In the genomic region with DNA sequence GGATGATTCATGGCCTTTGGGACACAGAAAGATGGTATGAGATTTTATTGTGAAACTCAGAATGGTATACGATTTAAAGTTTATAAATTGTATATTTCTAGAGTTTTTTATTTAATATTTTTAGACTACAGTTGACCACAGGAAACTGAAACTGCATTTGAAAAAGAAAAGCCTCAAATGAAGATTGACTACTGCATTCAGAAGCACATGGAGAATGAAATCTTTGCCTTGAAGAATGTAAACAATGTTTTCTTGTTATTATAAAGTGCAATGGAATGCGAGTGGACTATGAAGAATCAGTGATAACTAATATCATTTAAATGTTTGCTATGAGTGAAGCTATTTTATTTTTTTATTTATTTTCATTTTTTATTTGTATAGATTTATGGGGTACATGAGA, we compare ENCODE assay signal across 27 cellular contexts.
"Had no signal": no experiment of that assay in that cellular context is flagged by ENCODE, and none has a peak within 500 bp of the region (broad histone marks: within the 10 kb centered on the region; RNA-seq: fewer than 3 reads in every experiment).

No MANE protein-coding gene starts in this region.

- H3K4me3 ChIP-seq: SK-N-MC had no signal

- H3K27ac ChIP-seq: SK-N-MC had no signal

- DNase-seq: activated B cell treated with CpG ODN at 0.5 μM for 24 hours; activated CD4-positive, alpha-beta T cell treated with anti-CD3 and anti-CD28 coated beads for 1 hour; activated CD4-positive, alpha-beta T cell treated with anti-CD3 and anti-CD28 coated beads, Interleukin-2, amount 10 ng/mL, durations not matched to agents 24 days and 14 days; activated CD4-positive, alpha-beta T cell treated with anti-CD3 and anti-CD28 coated beads, Interleukin-2, amount 50 U/mL, for 48 hours; activated CD8-positive, alpha-beta memory T cell treated with anti-CD3 and anti-CD28 coated beads, Interleukin-2, amount 10 ng/mL, durations not matched to agents 7 days and 5 days; activated effector memory CD4-positive, alpha-beta T cell treated with Interleukin-2 at 50 U/mL for 16 hours; activated naive CD4-positive, alpha-beta T cell; activated naive CD8-positive, alpha-beta T cell treated with anti-CD3 and anti-CD28 coated beads, Interleukin-2, amount 50 U/mL, for 24 hours; activated T-cell treated with anti-CD3 and anti-CD28 coated beads, Interleukin-2, amount 50 U/mL, for 24 hours; central memory CD4-positive, alpha-beta T cell; MM.1S; NCI-H1105 treated with DMSO at 0.1 percent for 48 hours; NCI-H146; NCI-H187 treated with DMSO at 0.1 percent for 48 hours; NCI-H2081 treated with DMSO at 0.1 percent for 48 hours; NCI-H2227 treated with DMSO at 0.1 percent for 48 hours; NCI-H526; NCI-H82; NK-92 treated with Interleukin-12 subunit alpha and Interleukin-12 subunit beta, amount 100 ng/mL, for 24 hours; OCI-M1; RPMI8226; T-cell; T-helper 2 cell; T1000 had no signal

- ATAC-seq: activated CD8-positive, alpha-beta memory T cell treated with anti-CD3 and anti-CD28 coated beads, Interleukin-2, amount 10 ng/mL, durations not matched to agents 7 days and 5 days; activated naive CD8-positive, alpha-beta T cell treated with anti-CD3 and anti-CD28 coated beads, Interleukin-2, amount 50 U/mL, for 24 hours; Panc1; Right ventricle myocardium inferior; T-cell had no signal
